ENCODE assay signal across 8 cellular contexts in genomic region chr10:16843252-16843870, GRCh38. TPM values are rescaled to one million over a fixed set of nuclear protein-coding genes. Genes with fewer than 3 reads are reported as not detected.
DNase-seq lines count a peak whose midpoint lies in the region; ATAC-seq and TF ChIP-seq lines count a peak whose summit lies in the region.

No MANE protein-coding gene starts in this region.

- no peak overlapping the region for H3K4me3 ChIP-seq in LNCaP clone FGC (ENCODE audit: low read depth, low read length)
- H3K4me3 ChIP-seq in fibroblast of the aortic adventitia (ENCODE audit: low read depth, low read length), result no peak overlapping the region
- no peak overlapping the region for H3K4me3 ChIP-seq in osteoblast (ENCODE audit: insufficient read depth, low read length)

- H2AFZ ChIP-seq in osteoblast (ENCODE audit: low read length), result no peak overlapping the region

- peak; percentile 39 for DNase-seq in LNCaP clone FGC (ENCODE audit: low read depth)
- peak; percentile 59 for DNase-seq in SW480 (ENCODE audit: low spot score)
- peak; percentile 93 for DNase-seq in fibroblast of the aortic adventitia (ENCODE audit: low read depth)
- DNase-seq in osteoblast (ENCODE audit: insufficient read length, low spot score, missing footprints), result peak; percentile 77
- DNase-seq in ureter (ENCODE audit: low spot score), result no peak

- H3K36me3 ChIP-seq in osteoblast (ENCODE audit: insufficient read depth, low read length), result no peaks in the 10 kb centered on the region

- no peak overlapping the region for H3K4me2 ChIP-seq in osteoblast (ENCODE audit: insufficient read depth, low read length)

- no peaks in the 10 kb centered on the region for H3K27me3 ChIP-seq in osteoblast (ENCODE audit: insufficient read depth, low read length)

- no peaks in the 10 kb centered on the region for H3K9me3 ChIP-seq in osteoblast (ENCODE audit: low read depth, low read length)

- H3K4me1 ChIP-seq in osteoblast (ENCODE audit: insufficient read depth, low read length), result no peaks in the 10 kb centered on the region

- ATAC-seq in GM18517 (IDR thresholded peaks at IDR 0.05; ENCODE audit: unreplicated experiment), result peak; percentile 76
- no peak for ATAC-seq in GM19328 (IDR thresholded peaks at IDR 0.05; ENCODE audit: unreplicated experiment)

- H3K27ac ChIP-seq in C4-2B (no peak overlapping the region), osteoblast (ENCODE audit: low read depth, low read length) (no peak overlapping the region)

- no peaks in the 10 kb centered on the region for H4K20me1 ChIP-seq in osteoblast (ENCODE audit: insufficient read depth, low read length)

- H3K79me2 ChIP-seq in osteoblast (ENCODE audit: insufficient read depth, low read length), result no peaks in the 10 kb centered on the region

- TF ChIP-seq CTCF in C4-2B (conservative IDR thresholded peaks at IDR 0.05), result peak; percentile 67
- peak; percentile 66 for TF ChIP-seq CTCF in LNCaP clone FGC (IDR thresholded peaks at IDR 0.05; ENCODE audit: control insufficient read depth, extremely low read depth, insufficient read depth)
- peak; percentile 39 for TF ChIP-seq CTCF in fibroblast of the aortic adventitia (IDR thresholded peaks at IDR 0.05; ENCODE audit: insufficient read depth, low read length)
- peak; percentile 56 for TF ChIP-seq CTCF in osteoblast (IDR thresholded peaks at IDR 0.05; ENCODE audit: extremely low read depth, low read depth, low read length)

RNA-seq across cellular contexts. Expression of gene RSU1, which starts 26.1 kb away (rescaled TPM):
- total RNA-seq in fibroblast of the aortic adventitia (ENCODE audit: low replicate concordance) (32.5 and 155 TPM in 2 replicates), osteoblast (94.1 and 100 TPM in 2 replicates), ureter (78.7 TPM)
